In the genomic region with DNA sequence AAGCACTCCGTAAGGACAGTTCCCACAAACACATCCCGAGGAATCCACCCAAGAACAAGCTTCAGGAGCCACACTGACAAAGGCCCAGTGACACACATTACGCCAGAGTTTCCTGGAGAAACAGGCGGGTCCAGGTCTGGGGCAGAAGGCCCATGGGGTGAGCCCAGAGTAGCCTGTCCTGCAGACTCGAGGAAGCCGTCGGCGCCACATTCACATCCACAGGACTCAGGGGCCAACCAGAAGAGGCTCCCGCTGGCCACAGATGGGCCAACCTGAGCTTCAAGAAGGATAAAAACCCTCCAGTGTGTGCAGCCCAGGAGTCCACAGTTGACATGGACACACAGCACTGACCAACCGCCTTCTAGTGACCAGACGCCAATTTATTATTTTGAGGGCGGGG, we compare ENCODE assay signal across 23 cellular contexts. TPM values are rescaled to one million over a fixed set of nuclear protein-coding genes. Genes with fewer than 3 reads are reported as not detected.
"Had no signal": no experiment of that assay in that cellular context is flagged by ENCODE, and none has a peak within 500 bp of the region (broad histone marks: within the 10 kb centered on the region; RNA-seq: fewer than 3 reads in every experiment).

No MANE protein-coding gene starts in this region.

- H3K4me3 ChIP-seq: K562, SK-N-MC had no signal

- H3K9me3 Mint-ChIP-seq: activated CD8-positive, alpha-beta T cell treated with anti-CD3 and anti-CD28 coated beads for 36 hours; activated naive CD4-positive, alpha-beta T cell treated with anti-CD3 and anti-CD28 coated beads, Interleukin-2, amount 10 ng/mL, durations not matched to agents 7 days and 5 days; activated naive CD8-positive, alpha-beta T cell treated with anti-CD3 and anti-CD28 coated beads for 36 hours; activated T-cell treated with anti-CD3 and anti-CD28 coated beads, Interleukin-2, amount 50 U/mL, for 72 hours; activated T-helper 2 cell treated with anti-CD3 and anti-CD28 coated beads, Interferon-gamma antibody, Interleukin-2, Interleukin-4, amounts not matched to agents 10 μg/mL and 5 μg/mL and 100 μg/mL, durations not matched to agents 14 hours and 24 hours and 36 hours; T-cell had no signal

- H3K4me1 Mint-ChIP-seq: activated CD4-positive, alpha-beta T cell treated with anti-CD3 and anti-CD28 coated beads for 36 hours; activated naive CD4-positive, alpha-beta T cell treated with anti-CD3 and anti-CD28 coated beads, Interleukin-2, amount 10 ng/mL, durations not matched to agents 7 days and 5 days had no signal

- DNase-seq: activated CD4-positive, alpha-beta T cell treated with anti-CD3 and anti-CD28 coated beads for 36 hours; activated CD8-positive, alpha-beta memory T cell treated with anti-CD3 and anti-CD28 coated beads, Interleukin-2, amount 50 U/mL, for 4 hours; activated CD8-positive, alpha-beta T cell treated with anti-CD3 and anti-CD28 coated beads for 36 hours; activated gamma-delta T cell treated with Interleukin-2 at 50 U/mL for 16 hours; activated naive CD4-positive, alpha-beta T cell treated with anti-CD3 and anti-CD28 coated beads, Interleukin-2, amount 10 ng/mL, durations not matched to agents 7 days and 5 days; activated naive CD8-positive, alpha-beta T cell treated with anti-CD3 and anti-CD28 coated beads for 36 hours; activated T-cell treated with anti-CD3 and anti-CD28 coated beads, Interleukin-2, amount 50 U/mL, for 72 hours; Karpas-422; MM.1S; NCI-H1105 treated with DMSO at 0.1 percent for 48 hours; NCI-H146; NCI-H187 treated with DMSO at 0.1 percent for 48 hours; NCI-H510A treated with DMSO at 0.1 percent for 48 hours; NCI-H69; NK-92 treated with Interleukin-12 subunit alpha and Interleukin-12 subunit beta, amount 100 ng/mL, for 24 hours; PC-3; SIG-M5; T-cell; T-helper 2 cell; T1000 had no signal

- H3K4me3 Mint-ChIP-seq: activated CD4-positive, alpha-beta T cell treated with anti-CD3 and anti-CD28 coated beads for 36 hours; activated CD8-positive, alpha-beta T cell treated with anti-CD3 and anti-CD28 coated beads for 36 hours; activated naive CD4-positive, alpha-beta T cell treated with anti-CD3 and anti-CD28 coated beads, Interleukin-2, amount 10 ng/mL, durations not matched to agents 7 days and 5 days; activated naive CD8-positive, alpha-beta T cell treated with anti-CD3 and anti-CD28 coated beads for 36 hours; activated T-cell treated with anti-CD3 and anti-CD28 coated beads, Interleukin-2, amount 50 U/mL, for 72 hours; T-cell had no signal

- H3K36me3 Mint-ChIP-seq: activated naive CD4-positive, alpha-beta T cell treated with anti-CD3 and anti-CD28 coated beads, Interleukin-2, amount 10 ng/mL, durations not matched to agents 7 days and 5 days; activated naive CD8-positive, alpha-beta T cell treated with anti-CD3 and anti-CD28 coated beads for 36 hours; T-cell had no signal

- H3K27ac Mint-ChIP-seq: activated CD4-positive, alpha-beta T cell treated with anti-CD3 and anti-CD28 coated beads for 36 hours; activated CD8-positive, alpha-beta T cell treated with anti-CD3 and anti-CD28 coated beads for 36 hours; activated naive CD4-positive, alpha-beta T cell treated with anti-CD3 and anti-CD28 coated beads, Interleukin-2, amount 10 ng/mL, durations not matched to agents 7 days and 5 days; activated naive CD8-positive, alpha-beta T cell treated with anti-CD3 and anti-CD28 coated beads for 36 hours; activated T-cell treated with anti-CD3 and anti-CD28 coated beads, Interleukin-2, amount 50 U/mL, for 72 hours; activated T-helper 2 cell treated with anti-CD3 and anti-CD28 coated beads, Interferon-gamma antibody, Interleukin-2, Interleukin-4, amounts not matched to agents 10 μg/mL and 5 μg/mL and 100 μg/mL, durations not matched to agents 14 hours and 24 hours and 36 hours; T-cell had no signal

RNA-seq across cellular contexts. Expression of gene GRTP1, which starts 31.3 kb away (rescaled TPM):
- total RNA-seq: activated CD8-positive, alpha-beta T cell treated with anti-CD3 and anti-CD28 coated beads for 36 hours; activated naive CD8-positive, alpha-beta T cell treated with anti-CD3 and anti-CD28 coated beads for 36 hours; activated T-helper 2 cell treated with anti-CD3 and anti-CD28 coated beads, Interferon-gamma antibody, Interleukin-2, Interleukin-4, amounts not matched to agents 10 μg/mL and 5 μg/mL and 100 μg/mL, durations not matched to agents 14 hours and 24 hours and 36 hours had no signal
